ENCODE assay signal across 20 cellular contexts in genomic region chr2:121059651-121060649, GRCh38.
"Had no signal": no experiment of that assay in that cellular context is flagged by ENCODE, and none has a peak within 500 bp of the region (broad histone marks: within the 10 kb centered on the region; RNA-seq: fewer than 3 reads in every experiment).

No MANE protein-coding gene starts in this region.

- H3K36me3 ChIP-seq: MG63 had no signal

- H3K27me3 ChIP-seq: MG63 had no signal

- H3K4me3 ChIP-seq: MG63 had no signal

- DNase-seq: IMR-90, Karpas-422, KG1, MG63, NCI-H1092, NCI-H1105 treated with DMSO at 0.1 percent for 48 hours, NCI-H1436, NCI-H187, NCI-H2029, NCI-H2081 treated with DMSO at 0.1 percent for 48 hours, NCI-H2171, NCI-H226, NCI-H446, NCI-H510A, NCI-H524 treated with DMSO at 0.1 percent for 48 hours, NCI-H774, Right ventricle myocardium superior, RPMI8226, SIG-M5 had no signal

- FAIRE-seq: RCC 7860 had no signal

- H3K9me3 ChIP-seq: MG63 had no signal
